Comparison of ENCODE assay signal across 30 cellular contexts in the genomic region with DNA sequence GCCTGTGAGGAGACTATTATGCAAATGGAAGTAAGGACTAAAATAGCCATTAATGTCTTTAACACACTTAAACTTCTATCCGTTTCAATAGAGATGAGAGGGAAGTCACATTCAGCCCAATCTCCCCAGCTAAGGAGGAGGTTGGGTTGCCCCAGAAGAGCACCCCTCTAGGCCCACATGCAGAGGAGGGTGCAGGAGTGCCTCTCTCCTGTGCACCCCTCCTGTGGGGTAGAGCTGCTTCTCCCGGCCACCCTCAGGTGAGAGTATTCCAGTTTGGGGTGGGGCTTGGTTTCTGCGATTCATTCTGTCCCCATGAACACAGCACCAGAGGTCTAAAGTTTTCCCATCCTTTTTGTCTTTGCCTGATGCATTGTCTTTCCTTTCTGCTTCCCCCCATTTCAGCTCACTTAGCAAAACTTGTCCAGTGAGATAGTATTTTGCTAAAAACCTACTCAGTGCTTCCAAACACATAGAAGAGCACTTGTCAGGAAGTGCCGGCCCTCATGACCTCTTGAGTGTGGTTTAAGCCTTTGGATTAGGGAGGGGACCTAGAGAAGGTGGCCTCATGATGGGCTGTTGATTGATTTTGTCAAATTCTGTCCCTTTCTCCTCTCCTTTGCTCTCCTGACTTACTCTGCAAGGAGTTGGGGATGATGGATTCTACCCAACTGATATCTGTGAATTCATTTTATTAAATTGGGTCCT. TPM values are rescaled to one million over a fixed set of nuclear protein-coding genes. Genes with fewer than 3 reads are reported as not detected.
"Had no signal": no experiment of that assay in that cellular context is flagged by ENCODE, and none has a peak within 500 bp of the region (broad histone marks: within the 10 kb centered on the region; RNA-seq: fewer than 3 reads in every experiment).

No MANE protein-coding gene starts in this region.

- H3K27ac Mint-ChIP-seq: activated CD8-positive, alpha-beta memory T cell treated with anti-CD3 and anti-CD28 coated beads, Interleukin-2, amount 10 ng/mL, durations not matched to agents 7 days and 5 days; activated CD8-positive, alpha-beta T cell treated with anti-CD3 and anti-CD28 coated beads, Interleukin-2, amount 10 ng/mL, durations not matched to agents 7 days and 5 days; activated naive CD4-positive, alpha-beta T cell treated with anti-CD3 and anti-CD28 coated beads, Interleukin-2, amount 50 U/mL, for 24 hours; activated T-helper 2 cell treated with anti-CD3 and anti-CD28 coated beads, Interferon-gamma antibody, Interleukin-2, Interleukin-4, amounts not matched to agents 10 μg/mL and 5 μg/mL and 100 μg/mL, durations not matched to agents 14 hours and 24 hours and 36 hours; endodermal cell; immature natural killer cell; natural killer cell treated with Interleukin-12 subunit alpha and Interleukin-12 subunit beta and Interleukin-15 and Interleukin-18, amount 100 ng/mL, for 72 hours; T-helper 1 cell treated with Interleukin-12 subunit alpha and Interleukin-12 subunit beta and Interleukin-4 antibody, amounts not matched to agents 30 μg/mL and 1 μg/mL, for 36 hours had no signal

- H3K27me3 Mint-ChIP-seq: activated CD8-positive, alpha-beta memory T cell treated with anti-CD3 and anti-CD28 coated beads, Interleukin-2, amount 10 ng/mL, durations not matched to agents 7 days and 5 days; progenitor cell of endocrine pancreas had no signal

- H3K9me3 ChIP-seq: breast epithelium, heart left ventricle, mucosa of descending colon, neutrophil, ovary, right lobe of liver, testis, transverse colon, uterus had no signal

- H3K4me1 ChIP-seq: breast epithelium, testis, uterus had no signal

- H3K27ac ChIP-seq: breast epithelium, heart left ventricle, neutrophil, ovary, right lobe of liver, testis, transverse colon, uterus had no signal

- H3K9me3 Mint-ChIP-seq: activated naive CD4-positive, alpha-beta T cell treated with anti-CD3 and anti-CD28 coated beads, Interleukin-2, amount 50 U/mL, for 24 hours; activated T-helper 2 cell treated with anti-CD3 and anti-CD28 coated beads, Interferon-gamma antibody, Interleukin-2, Interleukin-4, amounts not matched to agents 10 μg/mL and 5 μg/mL and 100 μg/mL, durations not matched to agents 14 hours and 24 hours and 36 hours; endodermal cell; natural killer cell treated with Interleukin-12 subunit alpha and Interleukin-12 subunit beta and Interleukin-15 and Interleukin-18, amount 100 ng/mL, for 72 hours; T-helper 1 cell treated with Interleukin-12 subunit alpha and Interleukin-12 subunit beta and Interleukin-4 antibody, amounts not matched to agents 30 μg/mL and 1 μg/mL, for 36 hours had no signal

- H3K4me3 ChIP-seq: breast epithelium, mucosa of descending colon, ovary, right lobe of liver, testis, transverse colon, uterus had no signal

- H3K36me3 ChIP-seq: breast epithelium, neutrophil, ovary, right lobe of liver, transverse colon, uterus had no signal

- H3K36me3 Mint-ChIP-seq: activated CD8-positive, alpha-beta memory T cell treated with anti-CD3 and anti-CD28 coated beads, Interleukin-2, amount 10 ng/mL, durations not matched to agents 7 days and 5 days; immature natural killer cell; natural killer cell treated with Interleukin-12 subunit alpha and Interleukin-12 subunit beta and Interleukin-15 and Interleukin-18, amount 100 ng/mL, for 72 hours had no signal

- ATAC-seq: activated CD8-positive, alpha-beta memory T cell treated with anti-CD3 and anti-CD28 coated beads, Interleukin-2, amount 10 ng/mL, durations not matched to agents 7 days and 5 days; activated CD8-positive, alpha-beta T cell treated with anti-CD3 and anti-CD28 coated beads, Interleukin-2, amount 10 ng/mL, durations not matched to agents 7 days and 5 days; esophagus mucosa; left lobe of liver; natural killer cell treated with Interleukin-12 subunit alpha and Interleukin-12 subunit beta and Interleukin-15 and Interleukin-18, amount 100 ng/mL, for 72 hours; right lobe of liver had no signal

- H3K4me1 Mint-ChIP-seq: activated CD8-positive, alpha-beta memory T cell treated with anti-CD3 and anti-CD28 coated beads, Interleukin-2, amount 10 ng/mL, durations not matched to agents 7 days and 5 days; activated naive CD4-positive, alpha-beta T cell treated with anti-CD3 and anti-CD28 coated beads, Interleukin-2, amount 50 U/mL, for 24 hours; immature natural killer cell had no signal

- DNase-seq: activated CD4-positive, alpha-beta T cell treated with anti-CD3 and anti-CD28 coated beads, Interleukin-2, amount 50 U/mL, for 1 hour; activated CD4-positive, CD25-positive, alpha-beta regulatory T cell treated with anti-CD3 and anti-CD28 coated beads, Interleukin-2, amount 50 U/mL, for 72 hours; activated CD8-positive, alpha-beta memory T cell treated with anti-CD3 and anti-CD28 coated beads, Interleukin-2, amount 10 ng/mL, durations not matched to agents 7 days and 5 days; activated CD8-positive, alpha-beta T cell treated with anti-CD3 and anti-CD28 coated beads, Interleukin-2, amount 10 ng/mL, durations not matched to agents 7 days and 5 days; activated T-cell treated with anti-CD3 and anti-CD28 coated beads, Interleukin-2, amount 50 U/mL, for 48 hours; central memory CD4-positive, alpha-beta T cell; endodermal cell; foreskin fibroblast; heart left ventricle; hypothalamus; immature natural killer cell; mucosa of descending colon; ovary; right lobe of liver; stimulated activated CD4-positive, alpha-beta T cell treated with anti-CD3 and anti-CD28 coated beads, Interleukin-2, amount 100 ng/mL, for 48 hours; stimulated activated naive CD4-positive, alpha-beta T cell treated with Interleukin-2 at 50 U/mL for 16 hours; T-helper 9 cell; testis; transverse colon; uterus had no signal

- H3K27me3 ChIP-seq: breast epithelium, heart left ventricle, ovary, right lobe of liver, testis, transverse colon, uterus had no signal

- H3K4me3 Mint-ChIP-seq: activated CD8-positive, alpha-beta memory T cell treated with anti-CD3 and anti-CD28 coated beads, Interleukin-2, amount 10 ng/mL, durations not matched to agents 7 days and 5 days; activated CD8-positive, alpha-beta T cell treated with anti-CD3 and anti-CD28 coated beads, Interleukin-2, amount 10 ng/mL, durations not matched to agents 7 days and 5 days; activated naive CD4-positive, alpha-beta T cell treated with anti-CD3 and anti-CD28 coated beads, Interleukin-2, amount 50 U/mL, for 24 hours; endodermal cell; immature natural killer cell; natural killer cell treated with Interleukin-12 subunit alpha and Interleukin-12 subunit beta and Interleukin-15 and Interleukin-18, amount 100 ng/mL, for 72 hours; T-helper 1 cell treated with Interleukin-12 subunit alpha and Interleukin-12 subunit beta and Interleukin-4 antibody, amounts not matched to agents 30 μg/mL and 1 μg/mL, for 36 hours had no signal

RNA-seq across cellular contexts. Expression of gene FGF9, which starts 28.3 kb away (rescaled TPM):
- total RNA-seq: left lobe of liver, lung microvascular endothelial cell, right lobe of liver had no signal
